In the genomic region with DNA sequence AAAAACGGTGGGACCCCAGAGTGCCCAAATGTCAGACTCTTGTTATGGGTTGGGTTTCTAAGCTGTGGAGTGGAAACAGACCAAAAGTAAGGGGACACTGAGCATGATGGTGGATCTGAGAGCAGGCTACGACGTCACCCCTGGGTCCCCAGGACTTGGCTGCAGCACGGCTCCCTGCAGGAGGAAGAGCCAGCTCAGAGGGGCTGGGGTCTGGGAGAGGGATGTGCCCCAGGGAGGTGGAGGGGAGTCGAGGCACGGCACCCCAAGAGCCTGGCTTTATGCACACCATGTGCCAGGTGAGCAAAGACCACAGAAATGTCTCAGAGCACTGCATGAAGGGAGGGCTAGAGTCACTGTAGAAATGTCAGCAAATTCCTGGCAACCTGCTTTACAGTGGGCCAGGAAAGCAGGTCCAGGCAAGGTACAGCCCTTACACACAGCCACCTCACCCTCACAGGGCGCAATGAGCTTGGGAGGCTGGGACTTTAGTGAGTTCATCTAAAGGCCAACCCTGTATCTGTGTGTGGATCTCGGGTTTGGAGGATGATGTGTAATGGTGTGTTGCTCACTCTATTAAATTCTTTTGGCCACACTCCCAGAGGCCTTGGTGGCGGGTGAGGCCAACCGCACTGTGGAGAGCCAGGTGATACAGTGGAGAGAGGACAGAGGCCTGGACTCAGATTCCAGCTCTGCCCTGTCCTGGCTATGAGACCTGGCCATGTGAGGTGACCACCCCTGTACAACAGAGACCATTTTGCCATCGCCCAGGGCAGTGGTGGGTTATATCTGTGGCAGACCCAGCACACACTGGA, we compare ENCODE assay signal across 1 cellular context.
TF ChIP-seq lines count a peak whose summit lies in the region.

No MANE protein-coding gene starts in this region.

TF ChIP-seq in IMR-90, 13 proteins besides CTCF, POLR2A, EP300 and RAD21:
- no peak for TF ChIP-seq CHD1 (IDR thresholded peaks at IDR 0.05; ENCODE audit: low read depth, low read length)
- TF ChIP-seq FOS (IDR thresholded peaks at IDR 0.05; ENCODE audit: low read depth, low read length) = peak; percentile 22; the same call in 1 of the 2 replicates
- TF ChIP-seq CEBPB (IDR thresholded peaks at IDR 0.05; ENCODE audit: low read depth, low read length) = peak; percentile 49; the same call in 1 of the 2 replicates
